ENCODE assay signal across 7 cellular contexts in genomic region chrX:76126851-76127250, GRCh38.
"Had no signal": no experiment of that assay in that cellular context is flagged by ENCODE, and none has a peak within 500 bp of the region (broad histone marks: within the 10 kb centered on the region; RNA-seq: fewer than 3 reads in every experiment).

No MANE protein-coding gene starts in this region.

- H3K27ac Mint-ChIP-seq: HFFc6, IgD-negative memory B cell had no signal

- H3K9me3 ChIP-seq: HAP-1 had no signal

- H3K9ac ChIP-seq: GM23248 had no signal

- H3K4me1 ChIP-seq: HAP-1 had no signal

- DNase-seq: GM23248, GOT3, H7, HFFc6 had no signal

- H3K4me3 ChIP-seq: GM23248, HAP-1 had no signal

- H3K4me1 Mint-ChIP-seq: IgD-negative memory B cell had no signal

- H3K36me3 ChIP-seq: HAP-1 had no signal

- H3K4me3 Mint-ChIP-seq: HFFc6 had no signal

- H3K27ac ChIP-seq: GM23248, HL-60 had no signal
